In the genomic region with DNA sequence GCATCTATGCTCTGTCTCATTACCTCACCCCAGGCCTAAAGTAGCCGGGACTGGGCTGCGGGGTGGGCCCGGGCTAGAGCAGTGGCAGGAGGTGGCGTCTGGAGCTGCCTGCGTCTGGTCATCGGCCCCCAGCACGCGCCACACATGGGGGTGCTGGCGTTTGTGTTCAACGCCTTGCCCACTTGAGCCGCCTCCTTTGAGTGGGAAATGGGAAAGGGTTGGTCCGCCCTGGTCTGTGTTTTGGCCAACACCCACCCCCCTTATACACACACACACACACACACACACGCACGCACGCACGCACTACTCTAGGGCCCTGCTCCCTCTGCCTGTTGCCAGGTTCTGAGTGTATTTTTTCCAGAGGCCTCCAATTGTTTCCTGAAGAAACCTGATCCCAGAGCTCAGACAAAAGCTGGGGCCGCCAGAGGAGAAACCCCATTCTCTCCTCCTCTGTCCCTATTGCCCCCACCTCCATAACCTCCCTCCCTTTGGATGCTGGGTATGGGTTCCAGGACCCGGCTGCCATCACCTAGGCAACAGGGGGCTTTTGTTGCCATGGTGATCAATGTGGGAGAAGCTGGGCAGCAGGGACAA, we compare ENCODE assay signal across 1 cellular context.
TF ChIP-seq lines count a peak whose summit lies in the region.

No MANE protein-coding gene starts in this region.

TF ChIP-seq in IMR-90, 13 proteins besides CTCF, POLR2A, EP300 and RAD21 (continued from another document):
- TF ChIP-seq, protein P1, sequence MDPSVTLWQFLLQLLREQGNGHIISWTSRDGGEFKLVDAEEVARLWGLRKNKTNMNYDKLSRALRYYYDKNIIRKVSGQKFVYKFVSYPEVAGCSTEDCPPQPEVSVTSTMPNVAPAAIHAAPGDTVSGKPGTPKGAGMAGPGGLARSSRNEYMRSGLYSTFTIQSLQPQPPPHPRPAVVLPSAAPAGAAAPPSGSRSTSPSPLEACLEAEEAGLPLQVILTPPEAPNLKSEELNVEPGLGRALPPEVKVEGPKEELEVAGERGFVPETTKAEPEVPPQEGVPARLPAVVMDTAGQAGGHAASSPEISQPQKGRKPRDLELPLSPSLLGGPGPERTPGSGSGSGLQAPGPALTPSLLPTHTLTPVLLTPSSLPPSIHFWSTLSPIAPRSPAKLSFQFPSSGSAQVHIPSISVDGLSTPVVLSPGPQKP (IDR thresholded peaks at IDR 0.05; ENCODE audit: borderline replicate concordance, low read depth, low read length): no peak
- TF ChIP-seq MAZ (IDR thresholded peaks at IDR 0.05; ENCODE audit: borderline replicate concordance, low read depth, low read length): no peak
- no peak for TF ChIP-seq RFX5 (IDR thresholded peaks at IDR 0.05; ENCODE audit: low read depth, low read length)
- no peak for TF ChIP-seq RCOR1 (IDR thresholded peaks at IDR 0.05; ENCODE audit: insufficient replicate concordance, low read length)
- TF ChIP-seq, protein P2, sequence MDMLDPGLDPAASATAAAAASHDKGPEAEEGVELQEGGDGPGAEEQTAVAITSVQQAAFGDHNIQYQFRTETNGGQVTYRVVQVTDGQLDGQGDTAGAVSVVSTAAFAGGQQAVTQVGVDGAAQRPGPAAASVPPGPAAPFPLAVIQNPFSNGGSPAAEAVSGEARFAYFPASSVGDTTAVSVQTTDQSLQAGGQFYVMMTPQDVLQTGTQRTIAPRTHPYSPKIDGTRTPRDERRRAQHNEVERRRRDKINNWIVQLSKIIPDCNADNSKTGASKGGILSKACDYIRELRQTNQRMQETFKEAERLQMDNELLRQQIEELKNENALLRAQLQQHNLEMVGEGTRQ (IDR thresholded peaks at IDR 0.05; ENCODE audit: low read depth, low read length): no peak
TF ChIP-seq in IMR-90: peak in this region for 0.
